Comparison of ENCODE assay signal across 22 cellular contexts in genomic region chr2:132550945-132551344, GRCh38.
"Had no signal": no experiment of that assay in that cellular context is flagged by ENCODE, and none has a peak within 500 bp of the region (broad histone marks: within the 10 kb centered on the region; RNA-seq: fewer than 3 reads in every experiment).

No MANE protein-coding gene starts in this region.

- H3K9me3 ChIP-seq: pancreas, psoas muscle, right atrium auricular region, tibial artery had no signal

- H3K4me3 ChIP-seq: pancreas, psoas muscle, right atrium auricular region, tibial artery had no signal

- H3K4me1 ChIP-seq: pancreas, psoas muscle, right atrium auricular region, tibial artery had no signal

- H3K27ac Mint-ChIP-seq: activated CD8-positive, alpha-beta T cell treated with anti-CD3 and anti-CD28 coated beads, Interleukin-2, amount 10 ng/mL, durations not matched to agents 7 days and 5 days; activated naive CD4-positive, alpha-beta T cell treated with anti-CD3 and anti-CD28 coated beads, Interleukin-2, amount 50 U/mL, for 72 hours; memory B cell; nephron progenitor cell; stimulated activated effector memory CD8-positive, alpha-beta T cell treated with anti-CD3 and anti-CD28 coated beads, Interleukin-12 subunit alpha, Interleukin-12 subunit beta, amount 100 ng/mL, for 72 hours had no signal

- H3K4me3 Mint-ChIP-seq: activated CD8-positive, alpha-beta T cell treated with anti-CD3 and anti-CD28 coated beads, Interleukin-2, amount 10 ng/mL, durations not matched to agents 7 days and 5 days; memory B cell; nephron progenitor cell; stimulated activated effector memory CD8-positive, alpha-beta T cell treated with anti-CD3 and anti-CD28 coated beads, Interleukin-12 subunit alpha, Interleukin-12 subunit beta, amount 100 ng/mL, for 72 hours; stimulated activated naive CD8-positive, alpha-beta T cell treated with anti-CD3 and anti-CD28 coated beads, Interleukin-15, amount 100 ng/mL, for 72 hours had no signal

- H3K27me3 ChIP-seq: pancreas, right atrium auricular region, tibial artery had no signal

- H3K27ac ChIP-seq: epithelial cell of prostate, pancreas, psoas muscle, right atrium auricular region, tibial artery had no signal

- DNase-seq: activated CD4-positive, alpha-beta T cell treated with anti-CD3 and anti-CD28 coated beads for 1 hour; activated CD4-positive, alpha-beta T cell treated with anti-CD3 and anti-CD28 coated beads, Interleukin-2, amount 50 U/mL, for 1 hour; activated CD8-positive, alpha-beta T cell treated with anti-CD3 and anti-CD28 coated beads, Interleukin-2, amount 10 ng/mL, durations not matched to agents 7 days and 5 days; activated T-cell treated with anti-CD3 and anti-CD28 coated beads, Interleukin-2, amount 50 U/mL, for 1 hour; aorta; cerebellar nuclear complex; cortex of kidney; left cardiac atrium; nephron progenitor cell; pancreas; psoas muscle; stimulated activated CD4-positive, alpha-beta T cell treated with anti-CD3 and anti-CD28 coated beads, Interleukin-2, amount 100 ng/mL, for 24 hours; stimulated activated naive CD8-positive, alpha-beta T cell treated with anti-CD3 and anti-CD28 coated beads, Interleukin-15, amount 100 ng/mL, for 72 hours; T-helper 1 cell; tibial artery had no signal

- H3K9me3 Mint-ChIP-seq: memory B cell; nephron progenitor cell; stimulated activated naive CD8-positive, alpha-beta T cell treated with anti-CD3 and anti-CD28 coated beads, Interleukin-15, amount 100 ng/mL, for 72 hours had no signal

- FAIRE-seq: frontal cortex, islet of Langerhans, pancreas had no signal

- H3K4me1 Mint-ChIP-seq: memory B cell; stimulated activated effector memory CD8-positive, alpha-beta T cell treated with anti-CD3 and anti-CD28 coated beads, Interleukin-12 subunit alpha, Interleukin-12 subunit beta, amount 100 ng/mL, for 72 hours; stimulated activated naive CD8-positive, alpha-beta T cell treated with anti-CD3 and anti-CD28 coated beads, Interleukin-15, amount 100 ng/mL, for 72 hours had no signal

- H3K36me3 Mint-ChIP-seq: activated naive CD4-positive, alpha-beta T cell treated with anti-CD3 and anti-CD28 coated beads, Interleukin-2, amount 50 U/mL, for 72 hours; memory B cell; stimulated activated effector memory CD8-positive, alpha-beta T cell treated with anti-CD3 and anti-CD28 coated beads, Interleukin-12 subunit alpha, Interleukin-12 subunit beta, amount 100 ng/mL, for 72 hours had no signal

- H3K36me3 ChIP-seq: pancreas, right atrium auricular region, tibial artery had no signal

- ATAC-seq: activated CD8-positive, alpha-beta T cell treated with anti-CD3 and anti-CD28 coated beads, Interleukin-2, amount 10 ng/mL, durations not matched to agents 7 days and 5 days; activated naive CD4-positive, alpha-beta T cell treated with anti-CD3 and anti-CD28 coated beads, Interleukin-2, amount 50 U/mL, for 72 hours; left cardiac atrium; pancreas; psoas muscle; stimulated activated effector memory CD8-positive, alpha-beta T cell treated with anti-CD3 and anti-CD28 coated beads, Interleukin-12 subunit alpha, Interleukin-12 subunit beta, amount 100 ng/mL, for 72 hours; stimulated activated naive CD8-positive, alpha-beta T cell treated with anti-CD3 and anti-CD28 coated beads, Interleukin-15, amount 100 ng/mL, for 72 hours had no signal
